In the genomic region with DNA sequence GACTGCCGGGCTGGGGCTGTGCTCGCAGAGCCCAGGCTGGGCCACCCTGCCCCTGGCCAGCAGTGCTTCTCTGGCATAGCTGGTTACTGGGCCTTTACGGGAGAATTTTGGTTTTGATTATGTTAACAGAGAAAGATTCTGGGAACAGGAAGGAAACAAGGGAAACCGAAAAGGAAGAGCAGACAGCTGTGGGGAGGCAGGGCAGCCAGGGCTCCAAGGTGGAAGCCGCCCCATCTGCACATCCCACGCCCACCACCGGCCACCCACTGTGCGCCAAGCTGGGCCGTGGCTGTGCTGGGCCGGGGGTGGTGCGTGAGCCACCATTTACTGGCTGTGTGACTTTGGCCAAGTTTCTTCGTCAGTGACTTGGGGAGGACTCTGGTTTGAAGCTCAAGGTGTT, we compare ENCODE assay signal across 8 cellular contexts. TPM values are rescaled to one million over a fixed set of nuclear protein-coding genes. Genes with fewer than 3 reads are reported as not detected.
A peak's percentile ranks its signal among the peaks of the same experiment; 100 is the strongest.
DNase-seq lines count a peak whose midpoint lies in the region; ATAC-seq, FAIRE-seq and TF ChIP-seq lines count a peak whose summit lies in the region.

No MANE protein-coding gene starts in this region.

- no peak for DNase-seq in GM18507 (ENCODE audit: extremely low spot score, insufficient read length, low read depth)
- no peak for DNase-seq in MM.1S
- no peak for DNase-seq in epithelial cell of proximal tubule (ENCODE audit: low read depth)
- DNase-seq in skeletal muscle cell (ENCODE audit: low read depth): no peak
- no peak for DNase-seq in Ammon's horn (ENCODE audit: low spot score)
- no peak for DNase-seq in stimulated activated CD4-positive, alpha-beta T cell treated with anti-CD3 and anti-CD28 coated beads, Interleukin-2, amount 100 ng/mL, for 48 hours

- no peaks in the 10 kb centered on the region for H3K9me2 ChIP-seq in MM.1S (replicated peaks; ENCODE audit: insufficient read depth, low read length)

- peak overlapping the region; percentile 94 for H3K4me3 ChIP-seq in MM.1S (ENCODE audit: low read length)
- H3K4me3 ChIP-seq in epithelial cell of proximal tubule (ENCODE audit: low read depth, low read length): peak overlapping the region; percentile 60
- H3K4me3 ChIP-seq in skeletal muscle cell (ENCODE audit: low read depth, low read length): peak overlapping the region; percentile 35

- H3F3A ChIP-seq in MM.1S (ENCODE audit: insufficient read depth, low read length): 0 out of 2 replicates have a peak, but pooled peaks cover 7% of the 10 kb centered on the region

- no peak overlapping the region for H2AFZ ChIP-seq in MM.1S (ENCODE audit: low read length)

- H4K20me1 ChIP-seq in MM.1S (ENCODE audit: insufficient read depth, low read length): no peaks in the 10 kb centered on the region

- H3K9me3 ChIP-seq in MM.1S (replicated peaks; ENCODE audit: insufficient read depth, low read length): no peaks in the 10 kb centered on the region

- no peaks in the 10 kb centered on the region for H3K27me3 ChIP-seq in MM.1S (replicated peaks; ENCODE audit: insufficient read depth, low read length)

- ATAC-seq in GM18873 (IDR thresholded peaks at IDR 0.05; ENCODE audit: low FRiP score, unreplicated experiment): no peak
- no peak for ATAC-seq in GM21737 (IDR thresholded peaks at IDR 0.05; ENCODE audit: unreplicated experiment)

- H3K79me2 ChIP-seq in MM.1S (ENCODE audit: low read length): peaks cover 56% of the 10 kb centered on the region

- H3K4me2 ChIP-seq in MM.1S (ENCODE audit: low read depth, low read length): peak overlapping the region; percentile 71

- no peak overlapping the region for H3K27ac ChIP-seq in MM.1S (ENCODE audit: low read length)

- H3K4me1 ChIP-seq in MM.1S (ENCODE audit: low read length): peaks cover 18% of the 10 kb centered on the region

- TF ChIP-seq CTCF in MM.1S (IDR thresholded peaks at IDR 0.05; ENCODE audit: low read length): no peak
- no peak for TF ChIP-seq CTCF in epithelial cell of proximal tubule (conservative IDR thresholded peaks at IDR 0.05; ENCODE audit: low read depth, low read length)

- peak overlapping the region; percentile 90; the same call in 1 of the 2 replicates for H3K9ac ChIP-seq in MM.1S (ENCODE audit: low read length)

- peak; percentile 42 for FAIRE-seq in GM18507 (lab: Jason Lieb, UNC)

- H3K36me3 ChIP-seq in MM.1S (replicated peaks; ENCODE audit: insufficient read depth, low read length): no peaks in the 10 kb centered on the region

RNA-seq across cellular contexts. Expression of gene SH3BP2, which starts 20.1 kb away (rescaled TPM):
- total RNA-seq in epithelial cell of proximal tubule: 32.3 and 53.3 TPM in 2 replicates

RNA-seq across cellular contexts. Expression of gene ADD1, which starts 30.7 kb away (rescaled TPM):
- total RNA-seq in epithelial cell of proximal tubule: 153 and 222 TPM in 2 replicates

RNA-seq across cellular contexts. Expression of gene TNIP2, which starts 56.8 kb away (rescaled TPM):
- 76.7 and 77.4 TPM in 2 replicates for total RNA-seq in epithelial cell of proximal tubule

Comparison
In these comparisons a context has a peak if more than half of its experiments do, and no peak if none do; other contexts are left out.
1. H3K4me3 ChIP-seq: peak in every context shown above with its lines; median percentile 94 in MM.1S; 60 in epithelial cell of proximal tubule; 35 in skeletal muscle cell.